Comparison of ENCODE assay signal across 20 cellular contexts in genomic region chr16:66617728-66618127, GRCh38. TPM values are rescaled to one million over a fixed set of nuclear protein-coding genes. Genes with fewer than 3 reads are reported as not detected.
DNase-seq lines count a peak whose midpoint lies in the region; ATAC-seq and TF ChIP-seq lines count a peak whose summit lies in the region.
"Had no signal": no experiment of that assay in that cellular context is flagged by ENCODE, and none has a peak within 500 bp of the region (broad histone marks: within the 10 kb centered on the region; RNA-seq: fewer than 3 reads in every experiment).

No MANE protein-coding gene starts in this region.

- H3K27me3 Mint-ChIP-seq in activated naive CD8-positive, alpha-beta T cell treated with anti-CD3 and anti-CD28 coated beads, Interleukin-2, amount 10 ng/mL, durations not matched to agents 7 days and 5 days, result peaks cover 6% of the 10 kb centered on the region
- no peaks in the 10 kb centered on the region for H3K27me3 Mint-ChIP-seq in activated naive CD8-positive, alpha-beta T cell treated with anti-CD3 and anti-CD28 coated beads, Interleukin-2, amount 50 U/mL, for 24 hours
- H3K27me3 Mint-ChIP-seq in type B pancreatic cell, result no peaks in the 10 kb centered on the region

- H3K23ac ChIP-seq in mesenchymal stem cell (ENCODE audit: low read length in 2 of 2), result no peak overlapping the region

- ATAC-seq in activated naive CD8-positive, alpha-beta T cell treated with anti-CD3 and anti-CD28 coated beads, Interleukin-2, amount 10 ng/mL, durations not matched to agents 7 days and 5 days (ENCODE audit: low read depth), result peak; percentile 16
- ATAC-seq in activated naive CD8-positive, alpha-beta T cell treated with anti-CD3 and anti-CD28 coated beads, Interleukin-2, amount 50 U/mL, for 24 hours, result no peak
- ATAC-seq in body of pancreas, result peak; percentile 18
- ATAC-seq in gastroesophageal sphincter, result no peak
- ATAC-seq in HG02571 (IDR thresholded peaks at IDR 0.05; ENCODE audit: unreplicated experiment), result no peak
- ATAC-seq: CD8-positive, alpha-beta T cell had no signal

- no peak overlapping the region for H2AFZ ChIP-seq in mesenchymal stem cell (ENCODE audit: low read depth, low read length)

- intact Hi-C loops in body of pancreas (cut with DNase I), result no loop called here

- no peak for TF ChIP-seq EP300 in gastroesophageal sphincter (IDR thresholded peaks at IDR 0.05)

- no peak overlapping the region for H3K18ac ChIP-seq in mesenchymal stem cell (ENCODE audit: low read depth in 1 of 2, low read length in 2 of 2)

- H3K9ac ChIP-seq in mesenchymal stem cell (ENCODE audit: low read length), result no peak overlapping the region

- H3K4me1 ChIP-seq in body of pancreas (peaks cover 9% of the 10 kb centered on the region), mesenchymal stem cell (ENCODE audit: control insufficient read depth, insufficient read depth, low read depth, low read length) (peaks cover 32% of the 10 kb centered on the region), gastroesophageal sphincter (peaks cover 0 to 17% (median 0%) of the 10 kb centered on the region in 3 donors)

- H4K8ac ChIP-seq in mesenchymal stem cell (ENCODE audit: low read length), result no peak overlapping the region

- H2AK5ac ChIP-seq in mesenchymal stem cell (ENCODE audit: low read length, severe bottlenecking), result peak overlapping the region; percentile 21

- POLR2A ChIA-PET in activated naive CD8-positive, alpha-beta T cell treated with anti-CD3 and anti-CD28 coated beads, Interleukin-2, amount 10 ng/mL, durations not matched to agents 7 days and 5 days (lab: Charles Lee), result no interaction called here

- H3K9me3 ChIP-seq in body of pancreas, result no peaks in the 10 kb centered on the region
- no peaks in the 10 kb centered on the region for H3K9me3 ChIP-seq in mesenchymal stem cell (ENCODE audit: control insufficient read depth, low read length)
- no peaks in the 10 kb centered on the region for H3K9me3 ChIP-seq in gastroesophageal sphincter
- H3K9me3 ChIP-seq: A549, ovary had no signal

- H4K91ac ChIP-seq in mesenchymal stem cell (ENCODE audit: low read length), result no peak overlapping the region

- no peak overlapping the region for H2BK5ac ChIP-seq in mesenchymal stem cell (ENCODE audit: low read depth, low read length, poor library complexity, severe bottlenecking)

- no peak overlapping the region for H3K14ac ChIP-seq in mesenchymal stem cell (ENCODE audit: low read length in 2 of 2)

- H3K4me2 ChIP-seq in mesenchymal stem cell (ENCODE audit: low read length, poor library complexity, severe bottlenecking), result no peak overlapping the region

- H2BK12ac ChIP-seq in mesenchymal stem cell (ENCODE audit: low read length in 2 of 2), result peak overlapping the region; percentile 6 to 75

- H3K27ac ChIP-seq in body of pancreas, result peak overlapping the region in 1 of 4 donors; percentile 25
- no peak overlapping the region for H3K27ac ChIP-seq in mesenchymal stem cell (ENCODE audit: low read length, poor library complexity, severe bottlenecking)
- H3K27ac ChIP-seq in gastroesophageal sphincter, result no peak overlapping the region
- H3K27ac ChIP-seq: ovary had no signal

- H3K4me3 Mint-ChIP-seq in activated naive CD8-positive, alpha-beta T cell treated with anti-CD3 and anti-CD28 coated beads, Interleukin-2, amount 10 ng/mL, durations not matched to agents 7 days and 5 days, result no peak overlapping the region
- no peak overlapping the region for H3K4me3 Mint-ChIP-seq in activated naive CD8-positive, alpha-beta T cell treated with anti-CD3 and anti-CD28 coated beads, Interleukin-2, amount 50 U/mL, for 24 hours
- no peak overlapping the region for H3K4me3 Mint-ChIP-seq in type B pancreatic cell
- H3K4me3 Mint-ChIP-seq: CD8-positive, alpha-beta T cell had no signal

- no peaks in the 10 kb centered on the region for H3K9me3 Mint-ChIP-seq in activated naive CD8-positive, alpha-beta T cell treated with anti-CD3 and anti-CD28 coated beads, Interleukin-2, amount 10 ng/mL, durations not matched to agents 7 days and 5 days
- no peaks in the 10 kb centered on the region for H3K9me3 Mint-ChIP-seq in activated naive CD8-positive, alpha-beta T cell treated with anti-CD3 and anti-CD28 coated beads, Interleukin-2, amount 50 U/mL, for 24 hours
- no peaks in the 10 kb centered on the region for H3K9me3 Mint-ChIP-seq in type B pancreatic cell
- H3K9me3 Mint-ChIP-seq: CD8-positive, alpha-beta T cell; HFFc6 had no signal

- no peak for TF ChIP-seq CTCF in body of pancreas (IDR thresholded peaks at IDR 0.05)
- no peak for TF ChIP-seq CTCF in type B pancreatic cell (conservative IDR thresholded peaks at IDR 0.05)
- TF ChIP-seq CTCF in gastroesophageal sphincter (IDR thresholded peaks at IDR 0.05), result no peak

- H2BK120ac ChIP-seq in mesenchymal stem cell (ENCODE audit: low read depth, low read length), result no peak overlapping the region

- H3K4me3 ChIP-seq in body of pancreas (no peak overlapping the region), mesenchymal stem cell (ENCODE audit: insufficient read depth in 1 of 2, low read depth in 1 of 2, low read length in 2 of 2) (no peak overlapping the region), gastroesophageal sphincter (no peak overlapping the region)
- H3K4me3 ChIP-seq: A549, ovary had no signal

- peaks cover 3% of the 10 kb centered on the region for H3K4me1 Mint-ChIP-seq in activated naive CD8-positive, alpha-beta T cell treated with anti-CD3 and anti-CD28 coated beads, Interleukin-2, amount 10 ng/mL, durations not matched to agents 7 days and 5 days
- peaks cover 8% of the 10 kb centered on the region for H3K4me1 Mint-ChIP-seq in activated naive CD8-positive, alpha-beta T cell treated with anti-CD3 and anti-CD28 coated beads, Interleukin-2, amount 50 U/mL, for 24 hours
- H3K4me1 Mint-ChIP-seq in type B pancreatic cell (ENCODE audit: unreplicated experiment), result peaks cover 39% of the 10 kb centered on the region

- TF ChIP-seq POLR2A in body of pancreas (IDR thresholded peaks at IDR 0.05) (no peak), gastroesophageal sphincter (IDR thresholded peaks at IDR 0.05) (no peak)

- H2BK15ac ChIP-seq in mesenchymal stem cell (ENCODE audit: low read depth, poor library complexity, severe bottlenecking), result no peak overlapping the region

- no peak for DNase-seq in activated naive CD8-positive, alpha-beta T cell treated with anti-CD3 and anti-CD28 coated beads, Interleukin-2, amount 10 ng/mL, durations not matched to agents 7 days and 5 days
- DNase-seq in activated naive CD8-positive, alpha-beta T cell treated with anti-CD3 and anti-CD28 coated beads, Interleukin-2, amount 50 U/mL, for 24 hours, result no peak
- DNase-seq in body of pancreas, result no peak
- peak; percentile 14 for DNase-seq in mesenchymal stem cell
- no peak for DNase-seq in type B pancreatic cell (ENCODE audit: extremely low spot score, unreplicated experiment)
- DNase-seq in AG08396 (ENCODE audit: low spot score), result no peak
- DNase-seq: activated CD4-positive, CD25-positive, alpha-beta regulatory T cell treated with anti-CD3 and anti-CD28 coated beads, Interleukin-2, amount 50 U/mL, for 72 hours; activated CD8-positive, alpha-beta memory T cell treated with anti-CD3 and anti-CD28 coated beads, Interleukin-2, amount 50 U/mL, for 4 hours; activated naive CD4-positive, alpha-beta T cell treated with anti-CD3 and anti-CD28 coated beads, Interleukin-2, amount 50 U/mL, for 16 hours; CD8-positive, alpha-beta T cell; HFFc6; NCI-H1694 treated with DMSO at 0.1 percent for 48 hours; NCI-H510A; substantia nigra had no signal

- peaks cover 8% of the 10 kb centered on the region for H3K79me1 ChIP-seq in mesenchymal stem cell (replicated peaks; ENCODE audit: low read length, poor library complexity, severe bottlenecking)

- no peaks in the 10 kb centered on the region for H3K27me3 ChIP-seq in body of pancreas
- H3K27me3 ChIP-seq in mesenchymal stem cell (ENCODE audit: control insufficient read depth in 1 of 2, insufficient read depth in 1 of 2, low read length in 2 of 2), result no peaks in the 10 kb centered on the region
- H3K27me3 ChIP-seq in gastroesophageal sphincter, result no peaks in the 10 kb centered on the region
- H3K27me3 ChIP-seq: ovary had no signal

- peaks cover 2% of the 10 kb centered on the region for H3K36me3 Mint-ChIP-seq in activated naive CD8-positive, alpha-beta T cell treated with anti-CD3 and anti-CD28 coated beads, Interleukin-2, amount 10 ng/mL, durations not matched to agents 7 days and 5 days
- H3K36me3 Mint-ChIP-seq in activated naive CD8-positive, alpha-beta T cell treated with anti-CD3 and anti-CD28 coated beads, Interleukin-2, amount 50 U/mL, for 24 hours (ENCODE audit: low read depth), result peaks cover 8% of the 10 kb centered on the region
- peaks cover 6% of the 10 kb centered on the region for H3K36me3 Mint-ChIP-seq in type B pancreatic cell

- whole genome bisulfite sequencing in body of pancreas, 2 donors, result 39 to 40% methylated on average over 5 to 7 of the region's 7 CpGs
- WGBS in mesenchymal stem cell, result 64% methylated on average over 7 of the region's 7 CpGs
- 52 to 77% methylated on average over 6 to 7 of the region's 7 CpGs for WGBS in gastroesophageal sphincter (ENCODE audit: low coverage in 1 of 2), 2 donors

- no peak overlapping the region for H3K27ac Mint-ChIP-seq in activated naive CD8-positive, alpha-beta T cell treated with anti-CD3 and anti-CD28 coated beads, Interleukin-2, amount 10 ng/mL, durations not matched to agents 7 days and 5 days
- H3K27ac Mint-ChIP-seq in activated naive CD8-positive, alpha-beta T cell treated with anti-CD3 and anti-CD28 coated beads, Interleukin-2, amount 50 U/mL, for 24 hours, result no peak overlapping the region
- peak overlapping the region; percentile 34 for H3K27ac Mint-ChIP-seq in type B pancreatic cell
- H3K27ac Mint-ChIP-seq: CD8-positive, alpha-beta T cell had no signal

- H3K36me3 ChIP-seq in body of pancreas (replicated peaks in 1 of 2; ENCODE audit: insufficient read depth in 1 of 2, low read depth in 2 of 2) (peaks cover 0 to 7% of the 10 kb centered on the region in 2 donors), mesenchymal stem cell (ENCODE audit: control insufficient read depth in 1 of 2, insufficient read depth in 2 of 2, low read depth in 1 of 2, low read length in 2 of 2) (peaks cover 27 to 29% of the 10 kb centered on the region in 2 experiments), gastroesophageal sphincter (peaks cover 0 to 49% of the 10 kb centered on the region in 2 donors)
- H3K36me3 ChIP-seq: ovary had no signal

- no peak overlapping the region for H3K4ac ChIP-seq in mesenchymal stem cell (ENCODE audit: low read depth in 1 of 2, low read length in 2 of 2)

RNA-seq across cellular contexts. Expression of gene CMTM3, which starts 13.2 kb away (rescaled TPM):
- 100 to 1,000 TPM; 107 to 108 TPM for total RNA-seq in activated naive CD8-positive, alpha-beta T cell treated with anti-CD3 and anti-CD28 coated beads, Interleukin-2, amount 10 ng/mL, durations not matched to agents 7 days and 5 days
- total RNA-seq in body of pancreas (1 to 10 TPM; 4.3 to 6.0 TPM), type B pancreatic cell (ENCODE audit: low replicate concordance) (28.0 and 45.2 TPM in 2 replicates), gastroesophageal sphincter (10 to 100 TPM; 15.7 to 24.9 (median 19.3) TPM)
- polyA plus RNA-seq in mesenchymal stem cell (2013, experiment 1 of 2), result 115 TPM
- polyA plus RNA-seq in mesenchymal stem cell (2013, experiment 2 of 2), result 117 TPM

RNA-seq across cellular contexts. Expression of gene CMTM2, which starts 38.5 kb away (rescaled TPM):
- 1 to 10 TPM in 1 of 2 experiments, under 1 TPM in 1; 0.45 to 1.3 TPM for total RNA-seq in activated naive CD8-positive, alpha-beta T cell treated with anti-CD3 and anti-CD28 coated beads, Interleukin-2, amount 10 ng/mL, durations not matched to agents 7 days and 5 days
- total RNA-seq in body of pancreas (not detected), type B pancreatic cell (ENCODE audit: low replicate concordance) (0.41 TPM in 1 of 2 replicates, not detected in the other), gastroesophageal sphincter (not detected)
- not detected for polyA plus RNA-seq in mesenchymal stem cell (2013, experiment 1 of 2)
- not detected for polyA plus RNA-seq in mesenchymal stem cell (2013, experiment 2 of 2)
- total RNA-seq: CD8-positive, alpha-beta T cell; glomerular endothelial cell; HFFc6; mucosa of gallbladder had no signal

RNA-seq across cellular contexts. Expression of gene CMTM1, which starts 51.5 kb away (rescaled TPM):
- total RNA-seq in activated naive CD8-positive, alpha-beta T cell treated with anti-CD3 and anti-CD28 coated beads, Interleukin-2, amount 10 ng/mL, durations not matched to agents 7 days and 5 days, result 10 to 100 TPM; 10.6 to 13.5 TPM
- total RNA-seq in body of pancreas, result not detected
- 1.8 TPM for polyA plus RNA-seq in mesenchymal stem cell (2013, experiment 1 of 2)
- polyA plus RNA-seq in mesenchymal stem cell (2013, experiment 2 of 2), result 1.5 TPM
- 3.4 and 8.4 TPM in 2 replicates for total RNA-seq in type B pancreatic cell (ENCODE audit: low replicate concordance)
- total RNA-seq in gastroesophageal sphincter, result under 1 TPM in 1 of 4 donors, not detected in 3; 0.89 TPM

Comparison
In these comparisons a context has a peak if more than half of its experiments do, and no peak if none do; other contexts are left out.
1. ATAC-seq: peak in activated naive CD8-positive, alpha-beta T cell treated with anti-CD3 and anti-CD28 coated beads, Interleukin-2, amount 10 ng/mL, durations not matched to agents 7 days and 5 days (single experiment) and body of pancreas (single experiment); none in activated naive CD8-positive, alpha-beta T cell treated with anti-CD3 and anti-CD28 coated beads, Interleukin-2, amount 50 U/mL, for 24 hours (single experiment), gastroesophageal sphincter (single experiment) and HG02571 (single experiment).